Comparison of ENCODE assay signal across 13 cellular contexts in genomic region chr6:51531623-51532022, GRCh38.
DNase-seq lines count a peak whose midpoint lies in the region; ATAC-seq, FAIRE-seq and TF ChIP-seq lines count a peak whose summit lies in the region.
"Had no signal": no experiment of that assay in that cellular context is flagged by ENCODE, and none has a peak within 500 bp of the region (broad histone marks: within the 10 kb centered on the region; RNA-seq: fewer than 3 reads in every experiment).

No MANE protein-coding gene starts in this region.

- ATAC-seq in heart left ventricle: peak in 3 of 4 donors; percentile 67 to 76 (median 67)

- intact Hi-C loops in heart left ventricle (cut with DNase I) (loop anchor here in 9 of 10 donors (5.0 to 10.0 kb wide), 4 partner anchors 221 to 426 kb away; no protein-coding TSS in a partner anchor), cardiac septum (cut with DNase I) (loop anchor here (5.0 kb wide), 1 partner anchor 221 kb away; no protein-coding TSS in a partner anchor), thyroid gland (cut with DNase I) (no loop called here), prostate gland (cut with DNase I) (no loop called here)

- no peak overlapping the region for H3K4me2 ChIP-seq in H1 (ENCODE audit: insufficient read depth in 1 of 2, low read depth in 2 of 2, low read length in 2 of 2)

- no peak for TF ChIP-seq EP300 in H1 (IDR thresholded peaks at IDR 0.05; ENCODE audit: borderline replicate concordance in 1 of 2, low read depth in 2 of 2, low read length in 2 of 2)

- POLR2A ChIA-PET in H1 (lab: Charles Lee; ENCODE audit: partially characterized antibody): no interaction called here

- no peak overlapping the region for H2BK120ac ChIP-seq in H1 (replicated peaks; ENCODE audit: low read depth, low read length)

- H3K9ac ChIP-seq in H1 (replicated peaks in 1 of 4; ENCODE audit: extremely low read depth in 1 of 4, low read depth in 3 of 4, low read length in 3 of 4): no peak overlapping the region

- no peak overlapping the region for H2BK12ac ChIP-seq in H1 (ENCODE audit: low read depth, low read length)

- no peaks in the 10 kb centered on the region for H3K27me3 ChIP-seq in heart left ventricle
- no peaks in the 10 kb centered on the region for H3K27me3 ChIP-seq in H1 (replicated peaks in 1 of 4; ENCODE audit: control insufficient read depth in 3 of 4, extremely low read depth in 1 of 4, insufficient read depth in 3 of 4, low read length in 3 of 4)
- H3K27me3 ChIP-seq in thyroid gland: no peaks in the 10 kb centered on the region
- H3K27me3 ChIP-seq in prostate gland (replicated peaks; ENCODE audit: insufficient read depth): no peaks in the 10 kb centered on the region

- no peak overlapping the region for H2BK15ac ChIP-seq in H1 (ENCODE audit: low read length)

- H3K18ac ChIP-seq in H1 (ENCODE audit: extremely low read depth, low read length): no peak overlapping the region

- WGBS in heart left ventricle, 4 donors: 23 to 42% (median 28%) methylated on average over 2 of the region's 2 CpGs
- 73% methylated on average over 2 of the region's 2 CpGs; no CpG with 5 or more reads in 1 of the 2 experiments for WGBS in H1 (ENCODE audit: extremely low coverage in 1 of 2, insufficient coverage in 1 of 2, insufficient read length in 1 of 2, insufficient replicate concordance in 2 of 2, low coverage in 1 of 2, low lambda C conversion rate in 2 of 2, missing lambda C conversion rate in 1 of 2), 2 experiments
- 50 to 66% methylated on average over 2 of the region's 2 CpGs for WGBS in thyroid gland, 2 donors
- WGBS in prostate gland: 70% methylated on average over 2 of the region's 2 CpGs

- H4K91ac ChIP-seq in H1 (replicated peaks; ENCODE audit: insufficient read length, low read length): no peak overlapping the region

- no peak overlapping the region for H2AFZ ChIP-seq in H1 (ENCODE audit: low read length)

- H3K14ac ChIP-seq in H1 (ENCODE audit: insufficient read length): no peak overlapping the region

- H3K23me2 ChIP-seq in H1 (ENCODE audit: low read depth, low read length): no peaks in the 10 kb centered on the region

- H3K36me3 ChIP-seq in heart left ventricle (no peaks in the 10 kb centered on the region), H1 (ENCODE audit: control insufficient read depth in 2 of 4, insufficient read depth in 4 of 4, low read length in 3 of 4) (no peaks in the 10 kb centered on the region), thyroid gland (no peaks in the 10 kb centered on the region), prostate gland (no peaks in the 10 kb centered on the region)

- H4K20me1 ChIP-seq in H1 (replicated peaks in 1 of 2; ENCODE audit: control insufficient read depth in 1 of 2, insufficient read depth in 2 of 2, low read length in 2 of 2): no peaks in the 10 kb centered on the region

- H2BK20ac ChIP-seq in H1 (ENCODE audit: low read length): no peak overlapping the region

- H3K4me1 ChIP-seq in heart left ventricle (no peaks in the 10 kb centered on the region), H1 (replicated peaks in 1 of 4; ENCODE audit: control insufficient read depth in 3 of 4, insufficient read depth in 4 of 4, low read length in 3 of 4) (peaks cover 0 to 6% (median 2%) of the 10 kb centered on the region in 4 experiments; a peak in 2 of 7 replicates), thyroid gland (no peaks in the 10 kb centered on the region), prostate gland (replicated peaks) (no peaks in the 10 kb centered on the region)

- H2BK5ac ChIP-seq in H1 (ENCODE audit: low read depth, low read length): no peak overlapping the region

- H3K9me3 ChIP-seq in heart left ventricle: no peaks in the 10 kb centered on the region
- H3K9me3 ChIP-seq in H1 (ENCODE audit: insufficient read depth in 2 of 2, low read depth in 1 of 2, low read length in 1 of 2): no peaks in the 10 kb centered on the region
- H3K9me3 ChIP-seq in thyroid gland: no peaks in the 10 kb centered on the region
- H3K9me3 ChIP-seq in prostate gland: no peaks in the 10 kb centered on the region

- H3K56ac ChIP-seq in H1 (replicated peaks; ENCODE audit: insufficient read length, low read depth, low read length): no peak overlapping the region

- H2AK5ac ChIP-seq in H1 (ENCODE audit: low read depth, low read length): no peak overlapping the region

- DNase-seq in heart left ventricle (no peak), cardiac septum (ENCODE audit: low spot score) (no peak), LNCaP clone FGC (ENCODE audit: low read depth) (no peak), H1 (ENCODE audit: low read depth in 1 of 2, low spot score in 2 of 2) (peak in 1 of 2 experiments; percentile 1), thyroid gland (no peak), prostate gland (ENCODE audit: low spot score) (no peak), kidney tubule cell (ENCODE audit: low spot score) (no peak)
- DNase-seq in activated naive CD4-positive, alpha-beta T cell treated with anti-CD3 and anti-CD28 coated beads, Interleukin-2, amount 50 U/mL, for 16 hours: no peak
- DNase-seq: activated B cell treated with CpG ODN at 0.5 μM for 24 hours; cortex of kidney; NCI-H446; SHP77; stimulated activated CD4-positive, alpha-beta T cell treated with anti-CD3 and anti-CD28 coated beads, Interleukin-1b, Interleukin-23, amount 100 ng/mL, for 48 hours had no signal

- CTCF ChIA-PET in H1 (lab: Charles Lee; ENCODE audit: partially characterized antibody): interaction anchor here (0.7 to 1.4 kb wide), 3 partner anchors 10 to 222 kb away, joined by 3 read pairs; no protein-coding TSS in a partner anchor

- no peaks in the 10 kb centered on the region for H3K79me2 ChIP-seq in H1 (ENCODE audit: control insufficient read depth in 1 of 2, insufficient read depth in 2 of 2, low read length in 2 of 2)

- H3K4me3 ChIP-seq in heart left ventricle (no peak overlapping the region), LNCaP clone FGC (ENCODE audit: low read depth, low read length) (no peak overlapping the region), H1 (ENCODE audit: extremely low read depth in 1 of 4, insufficient read depth in 2 of 4, low read depth in 3 of 4, low read length in 4 of 4) (no peak overlapping the region), thyroid gland (replicated peaks in 1 of 3) (no peak overlapping the region), prostate gland (no peak overlapping the region)

- H4K8ac ChIP-seq in H1 (ENCODE audit: extremely low read depth, insufficient read depth, low read length): no peak overlapping the region

- peak in 7 of 12 donors; percentile 10 to 42 (median 30) for TF ChIP-seq CTCF in heart left ventricle (IDR thresholded peaks at IDR 0.05)
- peak; percentile 30; the same call in 1 of the 2 replicates for TF ChIP-seq CTCF in LNCaP clone FGC (IDR thresholded peaks at IDR 0.05; ENCODE audit: control insufficient read depth, extremely low read depth, insufficient read depth)
- TF ChIP-seq CTCF in H1 (IDR thresholded peaks at IDR 0.05; ENCODE audit: control extremely low read depth in 1 of 3, insufficient read depth in 1 of 3, low read depth in 1 of 3, low read length in 3 of 3): peak in 1 of 3 experiments; percentile 23; a peak in 2 of 4 replicates
- TF ChIP-seq CTCF in thyroid gland (IDR thresholded peaks at IDR 0.05): no peak
- no peak for TF ChIP-seq CTCF in prostate gland (IDR thresholded peaks at IDR 0.05)

- no peak overlapping the region for H3K4ac ChIP-seq in H1 (replicated peaks; ENCODE audit: insufficient read length, low read depth, low read length)

- TF ChIP-seq POLR2A in heart left ventricle (IDR thresholded peaks at IDR 0.05) (no peak), H1 (IDR thresholded peaks at IDR 0.05; ENCODE audit: control extremely low read depth in 1 of 2, low read depth in 2 of 2, low read length in 2 of 2) (no peak), thyroid gland (IDR thresholded peaks at IDR 0.05) (no peak), prostate gland (IDR thresholded peaks at IDR 0.05) (no peak)

- no peaks in the 10 kb centered on the region for H3K79me1 ChIP-seq in H1 (ENCODE audit: low read depth, low read length)

- no peak overlapping the region for H3K23ac ChIP-seq in H1 (ENCODE audit: insufficient read length)

- peak; percentile 41 to 51 for TF ChIP-seq RAD21 in H1 (IDR thresholded peaks at IDR 0.05 in 1 of 2, conservative IDR thresholded peaks at IDR 0.05 in 1 of 2; ENCODE audit: low read depth in 2 of 2, low read length in 2 of 2)

- no peak for FAIRE-seq in H1 (lab: Jason Lieb, UNC)

- H3K27ac ChIP-seq in heart left ventricle: no peak overlapping the region
- H3K27ac ChIP-seq in H1 (ENCODE audit: low read depth, low read length): no peak overlapping the region
- H3K27ac ChIP-seq in thyroid gland: no peak overlapping the region
- H3K27ac ChIP-seq in prostate gland: no peak overlapping the region

- H4K5ac ChIP-seq in H1 (ENCODE audit: insufficient read length, low read depth, low read length): no peak overlapping the region

TF ChIP-seq in H1, 55 proteins besides CTCF, POLR2A, EP300 and RAD21 (continues in another document):
- TF ChIP-seq POU5F1 (IDR thresholded peaks at IDR 0.05; ENCODE audit: low read depth, low read length) (no peak), NANOG (IDR thresholded peaks at IDR 0.05; ENCODE audit: insufficient read depth, low read depth, low read length, poor library complexity, severe bottlenecking) (no peak), EGR1 (IDR thresholded peaks at IDR 0.05; ENCODE audit: borderline replicate concordance, low read depth, low read length) (no peak), HDAC6 (IDR thresholded peaks at IDR 0.05; ENCODE audit: low read depth, low read length) (no peak)
- TF ChIP-seq, protein P1, sequence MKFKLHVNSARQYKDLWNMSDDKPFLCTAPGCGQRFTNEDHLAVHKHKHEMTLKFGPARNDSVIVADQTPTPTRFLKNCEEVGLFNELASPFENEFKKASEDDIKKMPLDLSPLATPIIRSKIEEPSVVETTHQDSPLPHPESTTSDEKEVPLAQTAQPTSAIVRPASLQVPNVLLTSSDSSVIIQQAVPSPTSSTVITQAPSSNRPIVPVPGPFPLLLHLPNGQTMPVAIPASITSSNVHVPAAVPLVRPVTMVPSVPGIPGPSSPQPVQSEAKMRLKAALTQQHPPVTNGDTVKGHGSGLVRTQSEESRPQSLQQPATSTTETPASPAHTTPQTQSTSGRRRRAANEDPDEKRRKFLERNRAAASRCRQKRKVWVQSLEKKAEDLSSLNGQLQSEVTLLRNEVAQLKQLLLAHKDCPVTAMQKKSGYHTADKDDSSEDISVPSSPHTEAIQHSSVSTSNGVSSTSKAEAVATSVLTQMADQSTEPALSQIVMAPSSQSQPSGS (IDR thresholded peaks at IDR 0.05; ENCODE audit: low read length): no peak

Comparison
In these comparisons a context has a peak if more than half of its experiments do, and no peak if none do; other contexts are left out.
1. CTCF ChIP-seq: peak in heart left ventricle (7 of 12) and LNCaP clone FGC (single experiment); none in thyroid gland (0 of 6) and prostate gland (0 of 4).
2. intact Hi-C loops: an anchor here in heart left ventricle (5.0 to 10.0 kb wide) and cardiac septum (5.0 kb wide); none called in thyroid gland and prostate gland.